Comparison of ENCODE assay signal across 1 cellular context in genomic region chr13:106096661-106097092, GRCh38.
TF ChIP-seq lines count a peak whose summit lies in the region.

No MANE protein-coding gene starts in this region.

TF ChIP-seq in HEK293, 187 proteins besides CTCF, POLR2A, EP300 and RAD21 (continued from another document and continues in another):
- no peak for TF ChIP-seq ZNF704 (tag by site-specific recombination; IDR thresholded peaks at IDR 0.05)
- no peak for TF ChIP-seq ZNF580 (tag by site-specific recombination; IDR thresholded peaks at IDR 0.05)
- no peak for TF ChIP-seq GLIS2 (tag by site-specific recombination; IDR thresholded peaks at IDR 0.05)
- TF ChIP-seq ZFP69B (tag by site-specific recombination; IDR thresholded peaks at IDR 0.05), result 0 out of 2 replicates have a peak, but pooled peaks have one; percentile 26
- no peak for TF ChIP-seq ZNF157 (tag by site-specific recombination; IDR thresholded peaks at IDR 0.05)
- peak; percentile 95 for TF ChIP-seq SP7 (tag by site-specific recombination; IDR thresholded peaks at IDR 0.05)
- TF ChIP-seq SP3 (tag by site-specific recombination; IDR thresholded peaks at IDR 0.05), result peak; percentile 30
- no peak for TF ChIP-seq ZNF76 (tag by site-specific recombination; IDR thresholded peaks at IDR 0.05; ENCODE audit: borderline replicate concordance, low read depth)
- TF ChIP-seq ZSCAN4 (tag by site-specific recombination; IDR thresholded peaks at IDR 0.05), result peak; percentile 43
- TF ChIP-seq GLIS1 (tag by site-specific recombination; IDR thresholded peaks at IDR 0.05), result 0 out of 2 replicates have a peak, but pooled peaks have one; percentile 42
- no peak for TF ChIP-seq ZBTB48 (tag by site-specific recombination; IDR thresholded peaks at IDR 0.05)
- no peak for TF ChIP-seq ZNF645 (tag by site-specific recombination; IDR thresholded peaks at IDR 0.05)
- peak; percentile 42; the same call in 1 of the 2 replicates for TF ChIP-seq ZBTB17 (tag by site-specific recombination; IDR thresholded peaks at IDR 0.05)
- TF ChIP-seq HOXA7 (CRISPR knock-in tag; IDR thresholded peaks at IDR 0.05; ENCODE audit: borderline replicate concordance), result no peak
- TF ChIP-seq PRDM1 (tag by site-specific recombination; IDR thresholded peaks at IDR 0.05), result no peak
- no peak for TF ChIP-seq ZEB2 (tag by site-specific recombination; IDR thresholded peaks at IDR 0.05)
- TF ChIP-seq ZNF501 (tag by site-specific recombination; IDR thresholded peaks at IDR 0.05), result no peak; the same call in 1 of the 2 replicates
- TF ChIP-seq ZNF248 (tag by site-specific recombination; IDR thresholded peaks at IDR 0.05), result no peak
- TF ChIP-seq ZNF133 (tag by site-specific recombination; IDR thresholded peaks at IDR 0.05), result no peak
- TF ChIP-seq ZSCAN23 (tag by site-specific recombination; IDR thresholded peaks at IDR 0.05), result peak; percentile 86; the same call in 1 of the 2 replicates
- TF ChIP-seq ZNF433 (tag by site-specific recombination; IDR thresholded peaks at IDR 0.05; ENCODE audit: low read depth), result no peak
- TF ChIP-seq ZNF692 (tag by site-specific recombination; IDR thresholded peaks at IDR 0.05), result no peak
- no peak for TF ChIP-seq ZNF510 (tag by site-specific recombination; IDR thresholded peaks at IDR 0.05; ENCODE audit: insufficient replicate concordance)
- TF ChIP-seq ZIC2 (tag by site-specific recombination; IDR thresholded peaks at IDR 0.05), result peak; percentile 37
- TF ChIP-seq ZNF280C (tag by site-specific recombination; IDR thresholded peaks at IDR 0.05), result no peak
- no peak for TF ChIP-seq ZNF48 (tag by site-specific recombination; IDR thresholded peaks at IDR 0.05)
- TF ChIP-seq ZNF777 (tag by site-specific recombination; IDR thresholded peaks at IDR 0.05; ENCODE audit: borderline replicate concordance), result no peak
- TF ChIP-seq ZNF138 (tag by site-specific recombination; IDR thresholded peaks at IDR 0.05; ENCODE audit: borderline replicate concordance), result no peak
- TF ChIP-seq ZNF660 (tag by site-specific recombination; IDR thresholded peaks at IDR 0.05), result peak; percentile 63
- TF ChIP-seq AEBP2 (tag by site-specific recombination; IDR thresholded peaks at IDR 0.05; ENCODE audit: borderline replicate concordance), result no peak
- no peak for TF ChIP-seq ZNF19 (tag by site-specific recombination; IDR thresholded peaks at IDR 0.05; ENCODE audit: low read depth)
- TF ChIP-seq RBAK (tag by site-specific recombination; IDR thresholded peaks at IDR 0.05), result no peak
- peak; percentile 78; the same call in 1 of the 2 replicates for TF ChIP-seq ZNF394 (tag by site-specific recombination; IDR thresholded peaks at IDR 0.05; ENCODE audit: borderline replicate concordance)
- peak; percentile 99 for TF ChIP-seq PRDM4 (tag by site-specific recombination; IDR thresholded peaks at IDR 0.05)
- TF ChIP-seq ZNF280D (tag by site-specific recombination; IDR thresholded peaks at IDR 0.05), result no peak
- TF ChIP-seq ZNF2 (tag by site-specific recombination; IDR thresholded peaks at IDR 0.05), result no peak
- TF ChIP-seq ZNF175 (tag by site-specific recombination; IDR thresholded peaks at IDR 0.05), result no peak
- TF ChIP-seq ZNF302 (tag by site-specific recombination; IDR thresholded peaks at IDR 0.05; ENCODE audit: low read depth), result no peak
- TF ChIP-seq ZNF561 (tag by site-specific recombination; IDR thresholded peaks at IDR 0.05; ENCODE audit: borderline replicate concordance), result peak; percentile 97
- TF ChIP-seq SETDB1 (IDR thresholded peaks at IDR 0.05; ENCODE audit: insufficient read length, low read length), result no peak
- TF ChIP-seq ZNF623 (tag by site-specific recombination; IDR thresholded peaks at IDR 0.05), result no peak
- TF ChIP-seq ZNF585B (tag by site-specific recombination; IDR thresholded peaks at IDR 0.05), result no peak
- peak; percentile 97 for TF ChIP-seq OSR2 (tag by site-specific recombination; IDR thresholded peaks at IDR 0.05)
- TF ChIP-seq ZBTB7A (tag by site-specific recombination; IDR thresholded peaks at IDR 0.05; ENCODE audit: low read depth), result no peak
- TF ChIP-seq ZNF768 (tag by site-specific recombination; IDR thresholded peaks at IDR 0.05), result no peak
- TF ChIP-seq FEZF1 (tag by site-specific recombination; IDR thresholded peaks at IDR 0.05), result peak; percentile 98
- no peak for TF ChIP-seq ZNF621 (tag by site-specific recombination; IDR thresholded peaks at IDR 0.05)
- TF ChIP-seq ZBTB20 (tag by site-specific recombination; IDR thresholded peaks at IDR 0.05), result peak; percentile 79
- no peak for TF ChIP-seq ZBTB49 (tag by site-specific recombination; IDR thresholded peaks at IDR 0.05; ENCODE audit: low read depth)
